ENCODE assay signal across 1 cellular context in the genomic region with DNA sequence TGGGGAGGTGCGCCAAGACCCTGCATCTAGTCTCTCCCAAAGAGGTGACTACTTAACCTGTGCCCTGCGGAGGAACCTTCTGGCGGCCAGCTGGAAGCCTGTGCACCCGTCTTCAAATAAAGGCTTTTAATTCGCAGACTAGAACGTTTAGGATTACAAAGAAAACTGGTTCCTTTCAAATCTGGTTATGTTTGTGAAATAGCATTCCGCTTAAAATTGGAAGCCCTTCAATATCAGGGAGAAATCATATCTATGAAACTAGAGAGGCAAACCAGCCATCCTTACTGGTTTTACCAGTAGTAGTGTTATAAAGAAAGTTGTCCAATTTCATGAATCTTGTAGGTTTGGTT.
A peak's percentile ranks its signal among the peaks of the same experiment; 100 is the strongest.
TF ChIP-seq lines count a peak whose summit lies in the region.

No MANE protein-coding gene starts in this region.

TF ChIP-seq in K562, 482 proteins besides CTCF, POLR2A, EP300 and RAD21 (continued from another document):
- no peak for TF ChIP-seq NR2C2 (CRISPR knock-in tag; IDR thresholded peaks at IDR 0.05)
- TF ChIP-seq NR2C2 (tag; IDR thresholded peaks at IDR 0.05), result 0 out of 2 replicates have a peak, but pooled peaks have one; percentile 6
- TF ChIP-seq NCOA1 (IDR thresholded peaks at IDR 0.05; ENCODE audit: low read depth), result no peak
- no peak for TF ChIP-seq ARID1B (IDR thresholded peaks at IDR 0.05)
- TF ChIP-seq, protein P1, sequence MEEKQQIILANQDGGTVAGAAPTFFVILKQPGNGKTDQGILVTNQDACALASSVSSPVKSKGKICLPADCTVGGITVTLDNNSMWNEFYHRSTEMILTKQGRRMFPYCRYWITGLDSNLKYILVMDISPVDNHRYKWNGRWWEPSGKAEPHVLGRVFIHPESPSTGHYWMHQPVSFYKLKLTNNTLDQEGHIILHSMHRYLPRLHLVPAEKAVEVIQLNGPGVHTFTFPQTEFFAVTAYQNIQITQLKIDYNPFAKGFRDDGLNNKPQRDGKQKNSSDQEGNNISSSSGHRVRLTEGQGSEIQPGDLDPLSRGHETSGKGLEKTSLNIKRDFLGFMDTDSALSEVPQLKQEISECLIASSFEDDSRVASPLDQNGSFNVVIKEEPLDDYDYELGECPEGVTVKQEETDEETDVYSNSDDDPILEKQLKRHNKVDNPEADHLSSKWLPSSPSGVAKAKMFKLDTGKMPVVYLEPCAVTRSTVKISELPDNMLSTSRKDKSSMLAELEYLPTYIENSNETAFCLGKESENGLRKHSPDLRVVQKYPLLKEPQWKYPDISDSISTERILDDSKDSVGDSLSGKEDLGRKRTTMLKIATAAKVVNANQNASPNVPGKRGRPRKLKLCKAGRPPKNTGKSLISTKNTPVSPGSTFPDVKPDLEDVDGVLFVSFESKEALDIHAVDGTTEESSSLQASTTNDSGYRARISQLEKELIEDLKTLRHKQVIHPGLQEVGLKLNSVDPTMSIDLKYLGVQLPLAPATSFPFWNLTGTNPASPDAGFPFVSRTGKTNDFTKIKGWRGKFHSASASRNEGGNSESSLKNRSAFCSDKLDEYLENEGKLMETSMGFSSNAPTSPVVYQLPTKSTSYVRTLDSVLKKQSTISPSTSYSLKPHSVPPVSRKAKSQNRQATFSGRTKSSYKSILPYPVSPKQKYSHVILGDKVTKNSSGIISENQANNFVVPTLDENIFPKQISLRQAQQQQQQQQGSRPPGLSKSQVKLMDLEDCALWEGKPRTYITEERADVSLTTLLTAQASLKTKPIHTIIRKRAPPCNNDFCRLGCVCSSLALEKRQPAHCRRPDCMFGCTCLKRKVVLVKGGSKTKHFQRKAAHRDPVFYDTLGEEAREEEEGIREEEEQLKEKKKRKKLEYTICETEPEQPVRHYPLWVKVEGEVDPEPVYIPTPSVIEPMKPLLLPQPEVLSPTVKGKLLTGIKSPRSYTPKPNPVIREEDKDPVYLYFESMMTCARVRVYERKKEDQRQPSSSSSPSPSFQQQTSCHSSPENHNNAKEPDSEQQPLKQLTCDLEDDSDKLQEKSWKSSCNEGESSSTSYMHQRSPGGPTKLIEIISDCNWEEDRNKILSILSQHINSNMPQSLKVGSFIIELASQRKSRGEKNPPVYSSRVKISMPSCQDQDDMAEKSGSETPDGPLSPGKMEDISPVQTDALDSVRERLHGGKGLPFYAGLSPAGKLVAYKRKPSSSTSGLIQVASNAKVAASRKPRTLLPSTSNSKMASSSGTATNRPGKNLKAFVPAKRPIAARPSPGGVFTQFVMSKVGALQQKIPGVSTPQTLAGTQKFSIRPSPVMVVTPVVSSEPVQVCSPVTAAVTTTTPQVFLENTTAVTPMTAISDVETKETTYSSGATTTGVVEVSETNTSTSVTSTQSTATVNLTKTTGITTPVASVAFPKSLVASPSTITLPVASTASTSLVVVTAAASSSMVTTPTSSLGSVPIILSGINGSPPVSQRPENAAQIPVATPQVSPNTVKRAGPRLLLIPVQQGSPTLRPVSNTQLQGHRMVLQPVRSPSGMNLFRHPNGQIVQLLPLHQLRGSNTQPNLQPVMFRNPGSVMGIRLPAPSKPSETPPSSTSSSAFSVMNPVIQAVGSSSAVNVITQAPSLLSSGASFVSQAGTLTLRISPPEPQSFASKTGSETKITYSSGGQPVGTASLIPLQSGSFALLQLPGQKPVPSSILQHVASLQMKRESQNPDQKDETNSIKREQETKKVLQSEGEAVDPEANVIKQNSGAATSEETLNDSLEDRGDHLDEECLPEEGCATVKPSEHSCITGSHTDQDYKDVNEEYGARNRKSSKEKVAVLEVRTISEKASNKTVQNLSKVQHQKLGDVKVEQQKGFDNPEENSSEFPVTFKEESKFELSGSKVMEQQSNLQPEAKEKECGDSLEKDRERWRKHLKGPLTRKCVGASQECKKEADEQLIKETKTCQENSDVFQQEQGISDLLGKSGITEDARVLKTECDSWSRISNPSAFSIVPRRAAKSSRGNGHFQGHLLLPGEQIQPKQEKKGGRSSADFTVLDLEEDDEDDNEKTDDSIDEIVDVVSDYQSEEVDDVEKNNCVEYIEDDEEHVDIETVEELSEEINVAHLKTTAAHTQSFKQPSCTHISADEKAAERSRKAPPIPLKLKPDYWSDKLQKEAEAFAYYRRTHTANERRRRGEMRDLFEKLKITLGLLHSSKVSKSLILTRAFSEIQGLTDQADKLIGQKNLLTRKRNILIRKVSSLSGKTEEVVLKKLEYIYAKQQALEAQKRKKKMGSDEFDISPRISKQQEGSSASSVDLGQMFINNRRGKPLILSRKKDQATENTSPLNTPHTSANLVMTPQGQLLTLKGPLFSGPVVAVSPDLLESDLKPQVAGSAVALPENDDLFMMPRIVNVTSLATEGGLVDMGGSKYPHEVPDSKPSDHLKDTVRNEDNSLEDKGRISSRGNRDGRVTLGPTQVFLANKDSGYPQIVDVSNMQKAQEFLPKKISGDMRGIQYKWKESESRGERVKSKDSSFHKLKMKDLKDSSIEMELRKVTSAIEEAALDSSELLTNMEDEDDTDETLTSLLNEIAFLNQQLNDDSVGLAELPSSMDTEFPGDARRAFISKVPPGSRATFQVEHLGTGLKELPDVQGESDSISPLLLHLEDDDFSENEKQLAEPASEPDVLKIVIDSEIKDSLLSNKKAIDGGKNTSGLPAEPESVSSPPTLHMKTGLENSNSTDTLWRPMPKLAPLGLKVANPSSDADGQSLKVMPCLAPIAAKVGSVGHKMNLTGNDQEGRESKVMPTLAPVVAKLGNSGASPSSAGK (IDR thresholded peaks at IDR 0.05), result peak; percentile 52; the same call in 1 of the 2 replicates
- TF ChIP-seq PYGO2 (tag; IDR thresholded peaks at IDR 0.05), result no peak
- TF ChIP-seq SMAD3 (CRISPR knock-in tag; conservative IDR thresholded peaks at IDR 0.05), result no peak
- no peak for TF ChIP-seq KLF10 (CRISPR knock-in tag; IDR thresholded peaks at IDR 0.05)
- TF ChIP-seq DIDO1 (tag; IDR thresholded peaks at IDR 0.05; ENCODE audit: low read depth), result no peak
- TF ChIP-seq L3MBTL2 (IDR thresholded peaks at IDR 0.05), result peak; percentile 35
- TF ChIP-seq ZNF175 (CRISPR knock-in tag; IDR thresholded peaks at IDR 0.05; ENCODE audit: low read depth), result peak; percentile 48; the same call in 1 of the 2 replicates
